ENCODE assay signal across 1 cellular context in the genomic region with DNA sequence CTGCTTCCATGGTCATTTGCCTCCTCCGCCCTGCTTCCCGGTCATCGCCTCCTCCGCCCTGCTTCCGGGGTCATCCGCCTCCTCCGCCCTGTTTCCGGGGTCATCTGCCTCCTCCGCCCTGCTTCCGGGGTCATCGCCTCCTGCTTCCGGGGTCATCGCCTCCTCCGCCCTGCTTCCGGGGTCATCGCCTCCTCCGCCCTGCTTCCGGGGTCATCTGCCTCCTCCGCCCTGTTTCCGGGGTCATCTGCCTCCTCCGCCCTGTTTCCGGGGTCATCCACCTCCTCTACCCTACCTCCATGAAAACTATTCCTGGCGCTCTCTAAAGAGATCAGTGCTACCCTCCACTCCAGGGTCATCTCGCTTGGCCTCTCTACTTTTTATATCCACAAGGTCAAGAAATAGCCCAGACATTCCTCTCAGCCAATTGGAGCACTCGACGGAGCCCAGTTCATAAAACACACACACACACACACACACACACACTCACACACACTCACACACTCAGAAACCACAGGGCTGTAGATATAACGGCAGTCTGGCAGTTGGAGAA.
TF ChIP-seq lines count a peak whose summit lies in the region.

No MANE protein-coding gene starts in this region.

TF ChIP-seq in K562, 482 proteins besides CTCF, POLR2A, EP300 and RAD21 (continued from another document and continues in another):
- TF ChIP-seq PKNOX1 (IDR thresholded peaks at IDR 0.05) = peak; percentile 59
- TF ChIP-seq RBM25 (IDR thresholded peaks at IDR 0.05; ENCODE audit: low read depth, low read length, severe bottlenecking) = no peak
- no peak for TF ChIP-seq REST (CRISPR knock-in tag; IDR thresholded peaks at IDR 0.05; ENCODE audit: low read depth)
- no peak for TF ChIP-seq SMAD3 (CRISPR knock-in tag; conservative IDR thresholded peaks at IDR 0.05)
- no peak for TF ChIP-seq ZBTB1 (CRISPR knock-in tag; IDR thresholded peaks at IDR 0.05; ENCODE audit: borderline replicate concordance, low read depth)
- no peak for TF ChIP-seq SPI1 (IDR thresholded peaks at IDR 0.05; ENCODE audit: borderline replicate concordance, low read depth, low read length)
- 0 out of 2 replicates have a peak, but pooled peaks have one; percentile 51 for TF ChIP-seq DIDO1 (tag; IDR thresholded peaks at IDR 0.05; ENCODE audit: low read depth)
- TF ChIP-seq PHF8 (IDR thresholded peaks at IDR 0.05; ENCODE audit: borderline replicate concordance, low read length) = peak; percentile 37; the same call in 1 of the 2 replicates
- TF ChIP-seq BCLAF1 (IDR thresholded peaks at IDR 0.05; ENCODE audit: borderline replicate concordance in 1 of 2, control insufficient read depth in 1 of 2, low read depth in 2 of 2, low read length in 1 of 2) = no peak
- TF ChIP-seq CC2D1A (IDR thresholded peaks at IDR 0.05) = 0 out of 2 replicates have a peak, but pooled peaks have one; percentile 39
- 0 out of 2 replicates have a peak, but pooled peaks have one; percentile 28 for TF ChIP-seq PML (IDR thresholded peaks at IDR 0.05; ENCODE audit: low read length)
- peak; percentile 98 for TF ChIP-seq NR2C1 (IDR thresholded peaks at IDR 0.05)
- peak; percentile 98 for TF ChIP-seq NR2C1 (tag; IDR thresholded peaks at IDR 0.05)
- TF ChIP-seq CBX2 (IDR thresholded peaks at IDR 0.05; ENCODE audit: insufficient read depth, low read length, poor library complexity, severe bottlenecking) = no peak
- 0 out of 2 replicates have a peak, but pooled peaks have one; percentile 11 for TF ChIP-seq NFRKB (IDR thresholded peaks at IDR 0.05; ENCODE audit: low read depth)
- TF ChIP-seq, protein P1, sequence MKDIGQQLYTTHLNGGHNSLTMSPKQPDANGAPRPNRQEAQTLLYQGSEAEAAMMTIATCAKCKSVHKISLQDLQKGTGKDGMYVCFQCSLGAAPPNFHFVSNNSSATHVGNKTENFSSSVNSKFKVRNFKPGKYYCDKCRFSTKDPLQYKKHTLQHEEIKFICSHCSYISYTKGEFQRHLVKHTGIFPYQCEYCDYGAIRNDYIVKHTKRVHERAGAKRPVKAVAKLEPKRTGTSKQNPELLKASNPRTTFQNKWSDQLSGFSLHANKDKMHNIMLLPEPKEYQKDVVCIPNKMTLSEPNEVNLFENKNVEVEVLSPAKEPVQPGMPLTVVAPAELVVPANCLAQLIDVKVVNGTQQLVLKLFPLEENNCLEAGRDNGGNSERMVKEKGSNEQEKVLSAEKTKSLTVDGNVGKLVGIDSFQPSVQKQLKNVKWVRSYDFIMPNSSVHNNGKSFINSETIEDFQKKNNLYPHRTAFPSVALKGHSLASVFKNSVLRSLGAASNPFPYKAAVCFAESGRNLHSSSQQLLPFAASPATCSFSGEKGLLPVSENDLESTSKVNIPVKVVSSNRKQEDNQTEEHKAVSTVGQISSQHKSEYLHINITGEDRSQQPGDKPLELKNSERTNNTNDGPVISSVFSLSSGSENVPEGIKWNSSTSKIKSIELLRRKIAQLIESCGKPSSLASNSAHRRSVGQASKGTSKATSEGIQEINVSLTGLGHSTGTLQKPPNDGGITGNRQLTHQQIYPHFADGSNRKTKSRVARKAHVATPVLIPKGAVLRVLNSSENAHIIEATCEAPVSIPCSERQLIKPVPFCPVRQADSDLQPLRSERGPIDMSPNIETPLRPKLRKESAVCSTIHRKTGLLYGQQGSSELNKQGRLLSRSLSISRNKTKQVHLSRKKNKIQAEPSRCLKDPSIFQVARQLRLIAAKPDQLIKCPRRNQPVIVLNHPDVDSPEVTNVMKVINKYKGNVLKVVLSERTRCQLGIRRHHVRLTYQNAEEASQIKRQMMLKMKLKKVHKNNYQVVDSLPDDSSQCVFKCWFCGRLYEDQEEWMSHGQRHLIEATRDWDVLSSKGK (CRISPR knock-in tag; IDR thresholded peaks at IDR 0.05) = no peak
- no peak for TF ChIP-seq SREBF2 (CRISPR knock-in tag; IDR thresholded peaks at IDR 0.05)
- TF ChIP-seq TCF7 (IDR thresholded peaks at IDR 0.05; ENCODE audit: borderline replicate concordance) = no peak
- no peak for TF ChIP-seq LCOR (CRISPR knock-in tag; IDR thresholded peaks at IDR 0.05)
- TF ChIP-seq ETV5 (CRISPR knock-in tag; IDR thresholded peaks at IDR 0.05; ENCODE audit: low read depth) = peak; percentile 87
- TF ChIP-seq SMARCE1 (IDR thresholded peaks at IDR 0.05) = 0 out of 2 replicates have a peak, but pooled peaks have one; percentile 13
- no peak for TF ChIP-seq PRDM10 (IDR thresholded peaks at IDR 0.05; ENCODE audit: partially characterized antibody)
- no peak for TF ChIP-seq FOXM1 (IDR thresholded peaks at IDR 0.05; ENCODE audit: low read depth)
- no peak for TF ChIP-seq FOXM1 (CRISPR knock-in tag; IDR thresholded peaks at IDR 0.05; ENCODE audit: low read depth)
- TF ChIP-seq SIX5 (IDR thresholded peaks at IDR 0.05; ENCODE audit: borderline replicate concordance in 1 of 2, insufficient read depth in 1 of 2, low read depth in 1 of 2, low read length in 2 of 2) = no peak; a peak in 1 of 4 replicates
- no peak for TF ChIP-seq L3MBTL2 (IDR thresholded peaks at IDR 0.05)
- TF ChIP-seq MYBL2 (IDR thresholded peaks at IDR 0.05; ENCODE audit: low read depth) = no peak
- TF ChIP-seq MYBL2 (CRISPR knock-in tag; IDR thresholded peaks at IDR 0.05; ENCODE audit: borderline replicate concordance) = no peak
- peak; percentile 60; the same call in 1 of the 2 replicates for TF ChIP-seq MTA2 (IDR thresholded peaks at IDR 0.05; ENCODE audit: low read depth)
- peak; percentile 40; the same call in 1 of the 2 replicates for TF ChIP-seq ZBTB7A (IDR thresholded peaks at IDR 0.05; ENCODE audit: borderline replicate concordance, control insufficient read depth, low read depth, low read length)
- no peak for TF ChIP-seq ZNF197 (CRISPR knock-in tag; IDR thresholded peaks at IDR 0.05; ENCODE audit: low read depth)
- peak; percentile 55 for TF ChIP-seq MEF2D (tag; conservative IDR thresholded peaks at IDR 0.05; ENCODE audit: low read depth)
- TF ChIP-seq RBFOX2 (IDR thresholded peaks at IDR 0.05; ENCODE audit: low read depth, low read length) = peak; percentile 68
- TF ChIP-seq RBM34 (IDR thresholded peaks at IDR 0.05; ENCODE audit: borderline replicate concordance, insufficient read depth, low read length) = no peak
- TF ChIP-seq, protein P2, sequence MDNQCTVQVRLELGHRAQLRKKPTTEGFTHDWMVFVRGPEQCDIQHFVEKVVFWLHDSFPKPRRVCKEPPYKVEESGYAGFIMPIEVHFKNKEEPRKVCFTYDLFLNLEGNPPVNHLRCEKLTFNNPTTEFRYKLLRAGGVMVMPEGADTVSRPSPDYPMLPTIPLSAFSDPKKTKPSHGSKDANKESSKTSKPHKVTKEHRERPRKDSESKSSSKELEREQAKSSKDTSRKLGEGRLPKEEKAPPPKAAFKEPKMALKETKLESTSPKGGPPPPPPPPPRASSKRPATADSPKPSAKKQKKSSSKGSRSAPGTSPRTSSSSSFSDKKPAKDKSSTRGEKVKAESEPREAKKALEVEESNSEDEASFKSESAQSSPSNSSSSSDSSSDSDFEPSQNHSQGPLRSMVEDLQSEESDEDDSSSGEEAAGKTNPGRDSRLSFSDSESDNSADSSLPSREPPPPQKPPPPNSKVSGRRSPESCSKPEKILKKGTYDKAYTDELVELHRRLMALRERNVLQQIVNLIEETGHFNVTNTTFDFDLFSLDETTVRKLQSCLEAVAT (IDR thresholded peaks at IDR 0.05) = peak in 1 of 2 experiments; percentile 72; a peak in 2 of 4 replicates
